ENCODE assay signal across 1 cellular context in genomic region chr2:175181104-175181876, GRCh38.
TF ChIP-seq lines count a peak whose summit lies in the region.

Gene ATP5MC3, minus strand, starts transcription at chr2:175181710. Its CDS starts 317 bp downstream, at chr2:175181393.

TF ChIP-seq in HepG2, 621 proteins besides CTCF, POLR2A, EP300 and RAD21 (continued from another document and continues in another):
- TF ChIP-seq ZNF646 (CRISPR knock-in tag; IDR thresholded peaks at IDR 0.05) (no peak), ZNF737 (CRISPR knock-in tag; IDR thresholded peaks at IDR 0.05; ENCODE audit: borderline replicate concordance) (peak; percentile 58; the same call in 1 of the 2 replicates), HOXA3 (CRISPR knock-in tag; IDR thresholded peaks at IDR 0.05) (peak; percentile 90), EEA1 (CRISPR knock-in tag; IDR thresholded peaks at IDR 0.05; ENCODE audit: borderline replicate concordance) (peak; percentile 68), GTF2F1 (IDR thresholded peaks at IDR 0.05; ENCODE audit: low read length) (no peak), PBX2 (CRISPR knock-in tag; IDR thresholded peaks at IDR 0.05) (no peak), SMC3 (IDR thresholded peaks at IDR 0.05; ENCODE audit: low read length) (no peak), ZBTB37 (CRISPR knock-in tag; IDR thresholded peaks at IDR 0.05) (peak; percentile 59; the same call in 1 of the 2 replicates), RORA (CRISPR knock-in tag; IDR thresholded peaks at IDR 0.05) (no peak), ZNF557 (CRISPR knock-in tag; IDR thresholded peaks at IDR 0.05) (peak; percentile 79; the same call in 1 of the 2 replicates), E2F1 (CRISPR knock-in tag; IDR thresholded peaks at IDR 0.05) (peak; percentile 60), ZSCAN21 (CRISPR knock-in tag; IDR thresholded peaks at IDR 0.05; ENCODE audit: borderline replicate concordance) (0 out of 2 replicates have a peak, but pooled peaks have one; percentile 17), GZF1 (CRISPR knock-in tag; IDR thresholded peaks at IDR 0.05) (peak; percentile 53), GABPB1 (CRISPR knock-in tag; IDR thresholded peaks at IDR 0.05) (peak; percentile 84), ZBTB43 (CRISPR knock-in tag; conservative IDR thresholded peaks at IDR 0.05) (peak; percentile 77; the same call in 1 of the 2 replicates), ZBTB25 (CRISPR knock-in tag; IDR thresholded peaks at IDR 0.05) (peak; percentile 76), ZBED4 (CRISPR knock-in tag; IDR thresholded peaks at IDR 0.05; ENCODE audit: borderline replicate concordance) (no peak; the same call in 1 of the 2 replicates), MEF2D (CRISPR knock-in tag; IDR thresholded peaks at IDR 0.05) (peak; percentile 51; the same call in 1 of the 2 replicates), TERF1 (CRISPR knock-in tag; IDR thresholded peaks at IDR 0.05) (no peak), ZBTB14 (CRISPR knock-in tag; IDR thresholded peaks at IDR 0.05) (no peak), ARID5B (CRISPR knock-in tag; IDR thresholded peaks at IDR 0.05) (no peak; the same call in none of the 2 replicates), CBX5 (CRISPR knock-in tag; IDR thresholded peaks at IDR 0.05; ENCODE audit: borderline replicate concordance) (peak; percentile 85), ZBTB21 (CRISPR knock-in tag; IDR thresholded peaks at IDR 0.05) (0 out of 2 replicates have a peak, but pooled peaks have one; percentile 12), ZNF660 (CRISPR knock-in tag; IDR thresholded peaks at IDR 0.05; ENCODE audit: borderline replicate concordance, low read depth) (no peak), ZNF780A (CRISPR knock-in tag; IDR thresholded peaks at IDR 0.05) (peak; percentile 67; the same call in 1 of the 2 replicates), HNRNPL (IDR thresholded peaks at IDR 0.05; ENCODE audit: low read depth, low read length) (no peak), ZFP41 (CRISPR knock-in tag; IDR thresholded peaks at IDR 0.05; ENCODE audit: borderline replicate concordance) (0 out of 2 replicates have a peak, but pooled peaks have one; percentile 85), SMAD9 (CRISPR knock-in tag; IDR thresholded peaks at IDR 0.05) (peak; percentile 78)
